In genomic region chr6:35140991-35141720, GRCh38 we compare ENCODE assay signal across 7 cellular contexts. TPM values are rescaled to one million over a fixed set of nuclear protein-coding genes. Genes with fewer than 3 reads are reported as not detected.
DNase-seq lines count a peak whose midpoint lies in the region; ATAC-seq and TF ChIP-seq lines count a peak whose summit lies in the region.

Gene TCP11, minus strand, starts transcription at chr6:35141339. Its CDS starts 469 bp downstream, at chr6:35140870.

- peaks cover 14% of the 10 kb centered on the region for H3K4me1 ChIP-seq in mucosa of descending colon (ENCODE audit: low read depth)
- peaks cover 0 to 6% of the 10 kb centered on the region in 2 donors for H3K4me1 ChIP-seq in thyroid gland

- intact Hi-C loops in mucosa of descending colon (cut with DNase I, micrococcal nuclease) (loop anchor here (2.0 to 10.0 kb wide), 2 partner anchors 64 to 154 kb away; no protein-coding TSS in a partner anchor), thyroid gland (cut with DNase I) (loop anchor here (2.0 to 5.0 kb wide), 2 partner anchors 66 to 154 kb away; no protein-coding TSS in a partner anchor)

- H3K36me3 Mint-ChIP-seq in T-cell = no peaks in the 10 kb centered on the region

- H3K4me3 Mint-ChIP-seq in T-cell = peak within 1 kb of the TSS; percentile 1 to 56 (median 32)

- H3K27ac ChIP-seq in thyroid gland = no peak within 1 kb of the TSS

- POLR2A ChIA-PET in T-cell (lab: Charles Lee) = no interaction called here

- ATAC-seq in T-cell (replicated peaks in 1 of 4) = peak; percentile 48 to 66 (median 58)
- ATAC-seq in mucosa of descending colon = peak; percentile 75
- ATAC-seq in GM21825 (IDR thresholded peaks at IDR 0.05; ENCODE audit: unreplicated experiment) = no peak

- no peaks in the 10 kb centered on the region for H3K9me3 ChIP-seq in mucosa of descending colon
- no peaks in the 10 kb centered on the region for H3K9me3 ChIP-seq in thyroid gland

- H3K27me3 ChIP-seq in thyroid gland = no peaks in the 10 kb centered on the region

- H3K4me1 Mint-ChIP-seq in T-cell = peaks cover 12 to 17% (median 13%) of the 10 kb centered on the region in 3 donors

- DNase-seq in T-cell = peak in 24 of 34 experiments; percentile 8 to 39 (median 26)
- peak; percentile 23 for DNase-seq in amniotic epithelial cell (ENCODE audit: low read depth)
- DNase-seq in mucosa of descending colon = peak; percentile 55 to 62 (median 61)
- peak; percentile 26 to 34 for DNase-seq in thyroid gland
- DNase-seq in anterior cingulate cortex (lab: John Stamatoyannopoulos, UW) = no peak
- no peak for DNase-seq in NCI-H187 (lab: John Stamatoyannopoulos, UW)

- TF ChIP-seq POLR2A in thyroid gland (IDR thresholded peaks at IDR 0.05) = no peak

- CTCF ChIA-PET in T-cell (lab: Charles Lee) = interaction anchor here in 1 of 2 donors (1.9 kb wide), 1 partner anchor 154 kb away, joined by 14 read pairs; no protein-coding TSS in a partner anchor

- TF ChIP-seq CTCF in mucosa of descending colon (IDR thresholded peaks at IDR 0.05) (no peak), thyroid gland (IDR thresholded peaks at IDR 0.05) (no peak)

- 45 to 56% methylated on average over 21 to 29 of the region's 74 CpGs for WGBS in thyroid gland, 2 donors

- H3K36me3 ChIP-seq in mucosa of descending colon (ENCODE audit: low read depth) (no peaks in the 10 kb centered on the region), thyroid gland (no peaks in the 10 kb centered on the region)

- H3K9me3 Mint-ChIP-seq in T-cell = no peaks in the 10 kb centered on the region

- H3K27ac Mint-ChIP-seq in T-cell = peak within 1 kb of the TSS in 1 of 2 donors; percentile 20

- H3K27me3 Mint-ChIP-seq in T-cell = peaks cover 20% of the 10 kb centered on the region in 2 donors

- no peak within 1 kb of the TSS for H3K4me3 ChIP-seq in mucosa of descending colon
- no peak within 1 kb of the TSS for H3K4me3 ChIP-seq in thyroid gland (replicated peaks in 1 of 3)

RNA-seq across cellular contexts. Expression of gene TCP11, which starts in this region (rescaled TPM):
- not detected for total RNA-seq in T-cell
- total RNA-seq in mucosa of descending colon = not detected
- total RNA-seq in thyroid gland = 1 to 10 TPM in 2 of 4 donors, not detected in 2; 1.0 to 2.8 TPM

Comparison
In these comparisons a context has a peak if more than half of its experiments do, and no peak if none do; other contexts are left out.
1. Peak in DNase-seq and ATAC-seq in T-cell; RNA of the gene not detected or under 1 TPM.
2. Peak in DNase-seq and ATAC-seq in mucosa of descending colon; RNA of the gene not detected or under 1 TPM.
3. DNase-seq: peak in amniotic epithelial cell (single experiment) and thyroid gland (2 of 2); none in anterior cingulate cortex (0 of 58) and NCI-H187 (0 of 2).